ENCODE assay signal across 8 cellular contexts in genomic region chr1:223992456-223993246, GRCh38.
DNase-seq lines count a peak whose midpoint lies in the region; ATAC-seq and TF ChIP-seq lines count a peak whose summit lies in the region.
"Not testable (repeated sequence)": the region's sequence is repeated elsewhere in the genome, so short reads cannot be mapped to it uniquely, and the experiment has no call there.

No MANE protein-coding gene starts in this region.

- peak overlapping the region; percentile 100 for H3K27ac Mint-ChIP-seq in T-helper 1 cell treated with Interleukin-12 subunit alpha and Interleukin-12 subunit beta and Interleukin-4 antibody, amounts not matched to agents 30 μg/mL and 1 μg/mL, for 36 hours

- intact Hi-C loops in psoas muscle (cut with DNase I); uterus (cut with DNase I; ENCODE audit: low total_unique reads): not testable (repeated sequence)

- peak overlapping the region; percentile 76 to 81 for H3K4me3 ChIP-seq in right atrium auricular region
- H3K4me3 ChIP-seq in psoas muscle, result peak overlapping the region; percentile 79
- peak overlapping the region; percentile 72 to 81 for H3K4me3 ChIP-seq in uterus

- not testable (repeated sequence) for H3K36me3 Mint-ChIP-seq in T-helper 1 cell treated with Interleukin-12 subunit alpha and Interleukin-12 subunit beta and Interleukin-4 antibody, amounts not matched to agents 30 μg/mL and 1 μg/mL, for 36 hours (ENCODE audit: low read depth)

- not testable (repeated sequence) for H3K27me3 ChIP-seq in right atrium auricular region; psoas muscle (ENCODE audit: insufficient read depth in 3 of 3, low read length in 2 of 3); uterus

- not testable (repeated sequence) for H3K27me3 Mint-ChIP-seq in T-helper 1 cell treated with Interleukin-12 subunit alpha and Interleukin-12 subunit beta and Interleukin-4 antibody, amounts not matched to agents 30 μg/mL and 1 μg/mL, for 36 hours (ENCODE audit: low read depth)

- 0 to 1% (median 0%) methylated on average over 40 to 59 of the region's 70 CpGs for WGBS in psoas muscle, 3 donors

- H3K27ac ChIP-seq in angular gyrus (ENCODE audit: low read depth, low read length) (peak overlapping the region; percentile 78), right atrium auricular region (peak overlapping the region; percentile 82 to 85), psoas muscle (peak overlapping the region; percentile 79), uterus (peak overlapping the region; percentile 69 to 85)

- not testable (repeated sequence) for H3K9me3 Mint-ChIP-seq in T-helper 1 cell treated with Interleukin-12 subunit alpha and Interleukin-12 subunit beta and Interleukin-4 antibody, amounts not matched to agents 30 μg/mL and 1 μg/mL, for 36 hours

- not testable (repeated sequence) for H3K4me1 Mint-ChIP-seq in T-helper 1 cell treated with Interleukin-12 subunit alpha and Interleukin-12 subunit beta and Interleukin-4 antibody, amounts not matched to agents 30 μg/mL and 1 μg/mL, for 36 hours (ENCODE audit: low read depth)

- H3K4me3 Mint-ChIP-seq in T-helper 1 cell treated with Interleukin-12 subunit alpha and Interleukin-12 subunit beta and Interleukin-4 antibody, amounts not matched to agents 30 μg/mL and 1 μg/mL, for 36 hours, result peak overlapping the region; percentile 96

- H3K4me1 ChIP-seq in right atrium auricular region, psoas muscle, uterus: not testable (repeated sequence)

- DNase-seq in NCI-H1694 (lab: John Stamatoyannopoulos, UW), result peak; percentile 98
- peak; percentile 100 for DNase-seq in right atrium auricular region (ENCODE audit: low spot score)
- DNase-seq in psoas muscle, result peak; percentile 100
- DNase-seq in uterus, result peak; percentile 100

- peak; percentile 33 for TF ChIP-seq POLR2A in GM15510 (IDR thresholded peaks at IDR 0.05; ENCODE audit: borderline replicate concordance, extremely low read depth, insufficient read length)
- peak; percentile 88 to 95 for TF ChIP-seq POLR2A in uterus (IDR thresholded peaks at IDR 0.05)

- TF ChIP-seq CTCF in right atrium auricular region (IDR thresholded peaks at IDR 0.05); psoas muscle (IDR thresholded peaks at IDR 0.05): not testable (repeated sequence)
- TF ChIP-seq CTCF in uterus (IDR thresholded peaks at IDR 0.05), result peak in 1 of 4 experiments; percentile 26

- H3K36me3 ChIP-seq in right atrium auricular region; psoas muscle (ENCODE audit: insufficient read depth in 1 of 2, low read depth in 1 of 2); uterus: not testable (repeated sequence)

- H3K9me3 ChIP-seq in right atrium auricular region, psoas muscle, uterus: not testable (repeated sequence)

- peak; percentile 100 for ATAC-seq in HG02885 (IDR thresholded peaks at IDR 0.05; ENCODE audit: poor library complexity, unreplicated experiment)
- peak; percentile 100 for ATAC-seq in psoas muscle

Comparison
In these comparisons a context has a peak if more than half of its experiments do, and no peak if none do; other contexts are left out.
1. Peak in every context shown above with its lines: DNase-seq, ATAC-seq, H3K4me3 ChIP-seq and H3K27ac ChIP-seq.